ENCODE assay signal across 9 cellular contexts in the genomic region with DNA sequence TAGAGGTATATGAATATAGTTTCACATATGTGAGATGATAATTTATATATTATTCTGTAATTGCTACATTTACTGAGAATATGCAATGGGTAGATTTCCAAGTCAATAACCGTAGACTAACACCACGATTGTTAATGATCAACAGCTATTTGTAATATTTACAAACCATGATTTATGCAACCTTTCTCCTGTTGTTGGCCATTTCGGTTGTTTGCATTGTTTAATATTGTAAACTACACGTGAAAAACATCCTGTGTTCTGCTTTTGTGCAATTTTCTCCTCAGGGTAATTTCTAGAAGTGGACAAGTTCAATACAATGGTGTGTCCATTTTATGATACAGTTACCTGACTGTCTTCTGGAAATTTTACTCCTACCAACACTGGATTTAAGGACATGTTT.
"Had no signal": no experiment of that assay in that cellular context is flagged by ENCODE, and none has a peak within 500 bp of the region (broad histone marks: within the 10 kb centered on the region; RNA-seq: fewer than 3 reads in every experiment).

No MANE protein-coding gene starts in this region.

- H3K27ac ChIP-seq: HL-60 had no signal

- H3K4me1 ChIP-seq: HAP-1 had no signal

- H3K36me3 ChIP-seq: HAP-1 had no signal

- ATAC-seq: HCT116 had no signal

- H3K4me3 ChIP-seq: GM23248, HAP-1 had no signal

- DNase-seq: GM23248, GOT3, H7, HFFc6, IMR-90, KBM-7 had no signal

- H3K9ac ChIP-seq: GM23248 had no signal
